1 cellular context compared by ENCODE assay signal in the genomic region with DNA sequence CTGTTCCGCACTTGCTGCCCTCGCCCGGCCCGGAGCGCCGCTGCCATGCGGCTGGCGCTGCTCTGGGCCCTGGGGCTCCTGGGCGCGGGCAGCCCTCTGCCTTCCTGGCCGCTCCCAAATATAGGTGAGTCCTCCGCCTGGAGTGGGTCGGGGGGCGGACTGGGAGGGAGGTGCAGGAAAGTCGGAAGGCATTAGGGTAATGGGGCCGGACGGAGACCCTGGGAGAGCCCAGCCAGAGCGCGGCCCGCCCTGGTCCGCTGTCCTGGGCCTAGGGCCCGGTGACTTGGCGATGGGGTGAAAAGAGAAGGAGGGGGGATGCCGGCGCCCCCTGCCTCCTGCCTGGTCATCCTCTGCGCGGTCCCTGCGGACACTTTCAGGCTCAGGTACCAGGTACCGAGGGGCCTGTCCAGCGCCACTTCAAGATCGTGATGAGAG.
A peak's percentile ranks its signal among the peaks of the same experiment; 100 is the strongest.
TF ChIP-seq lines count a peak whose summit lies in the region.

No MANE protein-coding gene starts in this region.

TF ChIP-seq in K562, 482 proteins besides CTCF, POLR2A, EP300 and RAD21:
- TF ChIP-seq ZBTB7A (IDR thresholded peaks at IDR 0.05; ENCODE audit: borderline replicate concordance, control insufficient read depth, low read depth, low read length) (0 out of 2 replicates have a peak, but pooled peaks have one; percentile 49), MCM3 (IDR thresholded peaks at IDR 0.05) (no peak), RBFOX2 (IDR thresholded peaks at IDR 0.05; ENCODE audit: low read depth, low read length) (peak; percentile 67), BRCA1 (IDR thresholded peaks at IDR 0.05) (no peak), BRCA1 (CRISPR knock-in tag; IDR thresholded peaks at IDR 0.05) (peak; percentile 96; the same call in 1 of the 2 replicates), ZNF41 (CRISPR knock-in tag; conservative IDR thresholded peaks at IDR 0.05) (no peak), TAL1 (IDR thresholded peaks at IDR 0.05) (no peak), RB1 (IDR thresholded peaks at IDR 0.05; ENCODE audit: low read depth) (0 out of 2 replicates have a peak, but pooled peaks have one; percentile 4), PHF8 (IDR thresholded peaks at IDR 0.05; ENCODE audit: borderline replicate concordance, low read length) (peak; percentile 56; the same call in 1 of the 2 replicates), POLR2G (IDR thresholded peaks at IDR 0.05; ENCODE audit: low read depth, low read length) (peak; percentile 78), TAF15 (IDR thresholded peaks at IDR 0.05; ENCODE audit: low read depth, low read length) (no peak), ZNF311 (CRISPR knock-in tag; IDR thresholded peaks at IDR 0.05) (no peak), MYC (IDR thresholded peaks at IDR 0.05; ENCODE audit: low read depth, low read length) (peak; percentile 62), MYC (CRISPR knock-in tag; IDR thresholded peaks at IDR 0.05; ENCODE audit: borderline replicate concordance, low read depth) (no peak), MAX (CRISPR knock-in tag; IDR thresholded peaks at IDR 0.05) (peak; percentile 45; the same call in 1 of the 2 replicates), ATF7 (IDR thresholded peaks at IDR 0.05) (peak; percentile 23; the same call in 1 of the 2 replicates), ZFX (CRISPR knock-in tag; IDR thresholded peaks at IDR 0.05) (peak; percentile 51), BMI1 (IDR thresholded peaks at IDR 0.05; ENCODE audit: low read length) (no peak), SAP30 (IDR thresholded peaks at IDR 0.05; ENCODE audit: borderline replicate concordance, insufficient read depth, low read depth, low read length, poor library complexity, severe bottlenecking) (peak; percentile 31), ZNF184 (CRISPR knock-in tag; IDR thresholded peaks at IDR 0.05) (no peak), COPS2 (conservative IDR thresholded peaks at IDR 0.05) (no peak), ZBTB1 (CRISPR knock-in tag; IDR thresholded peaks at IDR 0.05; ENCODE audit: borderline replicate concordance, low read depth) (peak; percentile 70; the same call in 1 of the 2 replicates), STAG1 (CRISPR knock-in tag; IDR thresholded peaks at IDR 0.05; ENCODE audit: borderline replicate concordance) (0 out of 2 replicates have a peak, but pooled peaks have one; percentile 44), NONO (IDR thresholded peaks at IDR 0.05; ENCODE audit: low read depth in 2 of 2, low read length in 1 of 2) (peak in 1 of 2 experiments; percentile 59; a peak in 1 of 4 replicates), HMGN3 (IDR thresholded peaks at IDR 0.05; ENCODE audit: borderline replicate concordance, extremely low read depth, insufficient read length, low read depth, low read length) (peak; percentile 19), ARID4B (CRISPR knock-in tag; IDR thresholded peaks at IDR 0.05) (peak; percentile 4; the same call in 1 of the 2 replicates), RBBP5 (IDR thresholded peaks at IDR 0.05; ENCODE audit: borderline replicate concordance, insufficient read depth, low read length, poor library complexity, severe bottlenecking) (peak; percentile 1), POLR2AphosphoS5 (IDR thresholded peaks at IDR 0.05; ENCODE audit: control insufficient read depth, insufficient read depth, low read depth, low read length) (0 out of 2 replicates have a peak, but pooled peaks have one; percentile 27), E2F6 (IDR thresholded peaks at IDR 0.05; ENCODE audit: borderline replicate concordance in 1 of 2, extremely low read depth in 1 of 2, insufficient read depth in 1 of 2, insufficient read length in 1 of 2, low read depth in 1 of 2, low read length in 1 of 2, poor library complexity in 1 of 2, severe bottlenecking in 1 of 2) (peak in 1 of 2 experiments; percentile 64), KDM2B (CRISPR knock-in tag; IDR thresholded peaks at IDR 0.05) (peak; percentile 59; the same call in 1 of the 2 replicates), ZNF395 (CRISPR knock-in tag; IDR thresholded peaks at IDR 0.05) (no peak; the same call in 1 of the 2 replicates), ZC3H4 (CRISPR knock-in tag; IDR thresholded peaks at IDR 0.05; ENCODE audit: borderline replicate concordance) (peak; percentile 71; the same call in 1 of the 2 replicates), ARNT (IDR thresholded peaks at IDR 0.05) (no peak), ETS2 (tag; IDR thresholded peaks at IDR 0.05; ENCODE audit: borderline replicate concordance, poor library complexity, severe bottlenecking) (no peak), TBP (optimal IDR thresholded peaks at IDR 0.05; ENCODE audit: low read depth, low read length) (peak; percentile 2), TEAD1 (CRISPR knock-in tag; IDR thresholded peaks at IDR 0.05) (0 out of 4 replicates have a peak, but pooled peaks of 1 of the 2 experiments have one; percentile 49), CXXC5 (CRISPR knock-in tag; IDR thresholded peaks at IDR 0.05) (peak; percentile 17; the same call in 1 of the 2 replicates), MED1 (CRISPR knock-in tag; IDR thresholded peaks at IDR 0.05; ENCODE audit: borderline replicate concordance) (0 out of 2 replicates have a peak, but pooled peaks have one; percentile 21), SIN3B (IDR thresholded peaks at IDR 0.05; ENCODE audit: low read depth) (0 out of 2 replicates have a peak, but pooled peaks have one; percentile 32), GATAD2B (IDR thresholded peaks at IDR 0.05; ENCODE audit: borderline replicate concordance) (0 out of 2 replicates have a peak, but pooled peaks have one; percentile 43)
- TF ChIP-seq, protein P1, sequence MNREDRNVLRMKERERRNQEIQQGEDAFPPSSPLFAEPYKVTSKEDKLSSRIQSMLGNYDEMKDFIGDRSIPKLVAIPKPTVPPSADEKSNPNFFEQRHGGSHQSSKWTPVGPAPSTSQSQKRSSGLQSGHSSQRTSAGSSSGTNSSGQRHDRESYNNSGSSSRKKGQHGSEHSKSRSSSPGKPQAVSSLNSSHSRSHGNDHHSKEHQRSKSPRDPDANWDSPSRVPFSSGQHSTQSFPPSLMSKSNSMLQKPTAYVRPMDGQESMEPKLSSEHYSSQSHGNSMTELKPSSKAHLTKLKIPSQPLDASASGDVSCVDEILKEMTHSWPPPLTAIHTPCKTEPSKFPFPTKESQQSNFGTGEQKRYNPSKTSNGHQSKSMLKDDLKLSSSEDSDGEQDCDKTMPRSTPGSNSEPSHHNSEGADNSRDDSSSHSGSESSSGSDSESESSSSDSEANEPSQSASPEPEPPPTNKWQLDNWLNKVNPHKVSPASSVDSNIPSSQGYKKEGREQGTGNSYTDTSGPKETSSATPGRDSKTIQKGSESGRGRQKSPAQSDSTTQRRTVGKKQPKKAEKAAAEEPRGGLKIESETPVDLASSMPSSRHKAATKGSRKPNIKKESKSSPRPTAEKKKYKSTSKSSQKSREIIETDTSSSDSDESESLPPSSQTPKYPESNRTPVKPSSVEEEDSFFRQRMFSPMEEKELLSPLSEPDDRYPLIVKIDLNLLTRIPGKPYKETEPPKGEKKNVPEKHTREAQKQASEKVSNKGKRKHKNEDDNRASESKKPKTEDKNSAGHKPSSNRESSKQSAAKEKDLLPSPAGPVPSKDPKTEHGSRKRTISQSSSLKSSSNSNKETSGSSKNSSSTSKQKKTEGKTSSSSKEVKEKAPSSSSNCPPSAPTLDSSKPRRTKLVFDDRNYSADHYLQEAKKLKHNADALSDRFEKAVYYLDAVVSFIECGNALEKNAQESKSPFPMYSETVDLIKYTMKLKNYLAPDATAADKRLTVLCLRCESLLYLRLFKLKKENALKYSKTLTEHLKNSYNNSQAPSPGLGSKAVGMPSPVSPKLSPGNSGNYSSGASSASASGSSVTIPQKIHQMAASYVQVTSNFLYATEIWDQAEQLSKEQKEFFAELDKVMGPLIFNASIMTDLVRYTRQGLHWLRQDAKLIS (CRISPR knock-in tag; IDR thresholded peaks at IDR 0.05), result peak; percentile 23; the same call in 1 of the 2 replicates
- TF ChIP-seq, protein P2, sequence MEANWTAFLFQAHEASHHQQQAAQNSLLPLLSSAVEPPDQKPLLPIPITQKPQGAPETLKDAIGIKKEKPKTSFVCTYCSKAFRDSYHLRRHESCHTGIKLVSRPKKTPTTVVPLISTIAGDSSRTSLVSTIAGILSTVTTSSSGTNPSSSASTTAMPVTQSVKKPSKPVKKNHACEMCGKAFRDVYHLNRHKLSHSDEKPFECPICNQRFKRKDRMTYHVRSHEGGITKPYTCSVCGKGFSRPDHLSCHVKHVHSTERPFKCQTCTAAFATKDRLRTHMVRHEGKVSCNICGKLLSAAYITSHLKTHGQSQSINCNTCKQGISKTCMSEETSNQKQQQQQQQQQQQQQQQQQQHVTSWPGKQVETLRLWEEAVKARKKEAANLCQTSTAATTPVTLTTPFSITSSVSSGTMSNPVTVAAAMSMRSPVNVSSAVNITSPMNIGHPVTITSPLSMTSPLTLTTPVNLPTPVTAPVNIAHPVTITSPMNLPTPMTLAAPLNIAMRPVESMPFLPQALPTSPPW (CRISPR knock-in tag; IDR thresholded peaks at IDR 0.05), result 0 out of 2 replicates have a peak, but pooled peaks have one; percentile 7
- TF ChIP-seq, protein P3, sequence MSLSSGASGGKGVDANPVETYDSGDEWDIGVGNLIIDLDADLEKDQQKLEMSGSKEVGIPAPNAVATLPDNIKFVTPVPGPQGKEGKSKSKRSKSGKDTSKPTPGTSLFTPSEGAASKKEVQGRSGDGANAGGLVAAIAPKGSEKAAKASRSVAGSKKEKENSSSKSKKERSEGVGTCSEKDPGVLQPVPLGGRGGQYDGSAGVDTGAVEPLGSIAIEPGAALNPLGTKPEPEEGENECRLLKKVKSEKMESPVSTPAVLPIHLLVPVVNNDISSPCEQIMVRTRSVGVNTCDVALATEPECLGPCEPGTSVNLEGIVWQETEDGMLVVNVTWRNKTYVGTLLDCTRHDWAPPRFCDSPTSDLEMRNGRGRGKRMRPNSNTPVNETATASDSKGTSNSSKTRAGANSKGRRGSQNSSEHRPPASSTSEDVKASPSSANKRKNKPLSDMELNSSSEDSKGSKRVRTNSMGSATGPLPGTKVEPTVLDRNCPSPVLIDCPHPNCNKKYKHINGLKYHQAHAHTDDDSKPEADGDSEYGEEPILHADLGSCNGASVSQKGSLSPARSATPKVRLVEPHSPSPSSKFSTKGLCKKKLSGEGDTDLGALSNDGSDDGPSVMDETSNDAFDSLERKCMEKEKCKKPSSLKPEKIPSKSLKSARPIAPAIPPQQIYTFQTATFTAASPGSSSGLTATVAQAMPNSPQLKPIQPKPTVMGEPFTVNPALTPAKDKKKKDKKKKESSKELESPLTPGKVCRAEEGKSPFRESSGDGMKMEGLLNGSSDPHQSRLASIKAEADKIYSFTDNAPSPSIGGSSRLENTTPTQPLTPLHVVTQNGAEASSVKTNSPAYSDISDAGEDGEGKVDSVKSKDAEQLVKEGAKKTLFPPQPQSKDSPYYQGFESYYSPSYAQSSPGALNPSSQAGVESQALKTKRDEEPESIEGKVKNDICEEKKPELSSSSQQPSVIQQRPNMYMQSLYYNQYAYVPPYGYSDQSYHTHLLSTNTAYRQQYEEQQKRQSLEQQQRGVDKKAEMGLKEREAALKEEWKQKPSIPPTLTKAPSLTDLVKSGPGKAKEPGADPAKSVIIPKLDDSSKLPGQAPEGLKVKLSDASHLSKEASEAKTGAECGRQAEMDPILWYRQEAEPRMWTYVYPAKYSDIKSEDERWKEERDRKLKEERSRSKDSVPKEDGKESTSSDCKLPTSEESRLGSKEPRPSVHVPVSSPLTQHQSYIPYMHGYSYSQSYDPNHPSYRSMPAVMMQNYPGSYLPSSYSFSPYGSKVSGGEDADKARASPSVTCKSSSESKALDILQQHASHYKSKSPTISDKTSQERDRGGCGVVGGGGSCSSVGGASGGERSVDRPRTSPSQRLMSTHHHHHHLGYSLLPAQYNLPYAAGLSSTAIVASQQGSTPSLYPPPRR (CRISPR knock-in tag; IDR thresholded peaks at IDR 0.05; ENCODE audit: borderline replicate concordance), result no peak
